In genomic region chr10:115092555-115093285, GRCh38 we compare ENCODE assay signal across 8 cellular contexts. TPM values are rescaled to one million over a fixed set of nuclear protein-coding genes. Genes with fewer than 3 reads are reported as not detected.
DNase-seq lines count a peak whose midpoint lies in the region; ATAC-seq and FAIRE-seq lines count a peak whose summit lies in the region.

No MANE protein-coding gene starts in this region.

- no peak for FAIRE-seq in urothelium cell line (lab: Jason Lieb, UNC)

- peak overlapping the region; percentile 73 for H3K4me3 Mint-ChIP-seq in activated CD4-positive, alpha-beta memory T cell treated with anti-CD3 and anti-CD28 coated beads, Interleukin-2, amount 10 ng/mL, durations not matched to agents 7 days and 5 days

- CTCF ChIA-PET in activated CD4-positive, alpha-beta memory T cell treated with anti-CD3 and anti-CD28 coated beads, Interleukin-2, amount 10 ng/mL, durations not matched to agents 7 days and 5 days (lab: Charles Lee) = no interaction called here

- in situ Hi-C loops in KBM-7 (cut with MboI; ENCODE audit: low pct_unique_long_range_greater_than_20kb, low sequenced_read_pairs) = no loop called here

- H3K4me1 Mint-ChIP-seq in activated CD4-positive, alpha-beta memory T cell treated with anti-CD3 and anti-CD28 coated beads, Interleukin-2, amount 10 ng/mL, durations not matched to agents 7 days and 5 days = peaks cover 8% of the 10 kb centered on the region

- POLR2A ChIA-PET in activated CD4-positive, alpha-beta memory T cell treated with anti-CD3 and anti-CD28 coated beads, Interleukin-2, amount 10 ng/mL, durations not matched to agents 7 days and 5 days (lab: Charles Lee) = no interaction called here

- DNase-seq in KBM-7 (peak; percentile 27), myocyte (ENCODE audit: low read depth) (peak; percentile 61), urothelium cell line (ENCODE audit: low spot score) (peak; percentile 75), HUDEP-2 (lab: John Stamatoyannopoulos, UW; ENCODE audit: unreplicated experiment in 76 of 76) (no peak)
- peak; percentile 32 for DNase-seq in activated CD4-positive, alpha-beta memory T cell treated with anti-CD3 and anti-CD28 coated beads, Interleukin-2, amount 10 ng/mL, durations not matched to agents 7 days and 5 days

- H3K9me3 Mint-ChIP-seq in activated CD4-positive, alpha-beta memory T cell treated with anti-CD3 and anti-CD28 coated beads, Interleukin-2, amount 10 ng/mL, durations not matched to agents 7 days and 5 days = no peaks in the 10 kb centered on the region

- no peaks in the 10 kb centered on the region for H3K36me3 Mint-ChIP-seq in activated CD4-positive, alpha-beta memory T cell treated with anti-CD3 and anti-CD28 coated beads, Interleukin-2, amount 10 ng/mL, durations not matched to agents 7 days and 5 days (ENCODE audit: low read depth)

- peak; percentile 82 for ATAC-seq in GM18498 (IDR thresholded peaks at IDR 0.05; ENCODE audit: unreplicated experiment)
- peak; percentile 81 for ATAC-seq in GM21825 (IDR thresholded peaks at IDR 0.05; ENCODE audit: unreplicated experiment)
- peak; percentile 74 for ATAC-seq in esophagus mucosa

- H3K27ac Mint-ChIP-seq in activated CD4-positive, alpha-beta memory T cell treated with anti-CD3 and anti-CD28 coated beads, Interleukin-2, amount 10 ng/mL, durations not matched to agents 7 days and 5 days = no peak overlapping the region

- peaks cover 58% of the 10 kb centered on the region for H3K27me3 Mint-ChIP-seq in activated CD4-positive, alpha-beta memory T cell treated with anti-CD3 and anti-CD28 coated beads, Interleukin-2, amount 10 ng/mL, durations not matched to agents 7 days and 5 days

RNA-seq across cellular contexts. Expression of gene ATRNL1, which starts 0.4 kb away (rescaled TPM):
- under 1 TPM; 0.28 to 0.55 TPM for total RNA-seq in activated CD4-positive, alpha-beta memory T cell treated with anti-CD3 and anti-CD28 coated beads, Interleukin-2, amount 10 ng/mL, durations not matched to agents 7 days and 5 days
- total RNA-seq in esophagus mucosa (1.3 TPM), myocyte (5.6 and 8.4 TPM in 2 replicates)
- polyA plus RNA-seq in myocyte (2012) = 6.5 TPM

Comparison
In these comparisons a context has a peak if more than half of its experiments do, and no peak if none do; other contexts are left out.
1. DNase-seq: peak in KBM-7 (single experiment), activated CD4-positive, alpha-beta memory T cell treated with anti-CD3 and anti-CD28 coated beads, Interleukin-2, amount 10 ng/mL, durations not matched to agents 7 days and 5 days (single experiment), myocyte (single experiment) and urothelium cell line (single experiment); none in HUDEP-2 (0 of 76).
2. Peak in every context shown above with its lines, with median percentiles within 50 percentile points of each other: ATAC-seq.